ENCODE assay signal across 8 cellular contexts in genomic region chr17:14302421-14303099, GRCh38. TPM values are rescaled to one million over a fixed set of nuclear protein-coding genes. Genes with fewer than 3 reads are reported as not detected.
DNase-seq lines count a peak whose midpoint lies in the region; ATAC-seq and TF ChIP-seq lines count a peak whose summit lies in the region.

No MANE protein-coding gene starts in this region.

- intact Hi-C loops in Calu3 (cut with micrococcal nuclease; ENCODE audit: unreplicated experiment) (loop anchor here (1.0 to 10.0 kb wide), 5 partner anchors 230 to 872 kb away; no protein-coding TSS in a partner anchor), body of pancreas (cut with DNase I) (loop anchor here (5.0 kb wide), 1 partner anchor 625 kb away; no protein-coding TSS in a partner anchor)

- H3K27ac ChIP-seq in body of pancreas = peak overlapping the region in 1 of 4 donors; percentile 27

- peaks cover 13% of the 10 kb centered on the region for H3K36me3 Mint-ChIP-seq in Calu3 (ENCODE audit: insufficient read depth, unreplicated experiment)

- H3K4me3 Mint-ChIP-seq in Calu3 (ENCODE audit: low read depth, unreplicated experiment) = peak overlapping the region; percentile 0

- peaks cover 12% of the 10 kb centered on the region for H3K4me1 Mint-ChIP-seq in Calu3 (ENCODE audit: low read depth, unreplicated experiment)

- WGBS in body of pancreas, 2 donors = 0 to 1% methylated on average over 6 to 64 of the region's 64 CpGs

- ATAC-seq in GM21390 (IDR thresholded peaks at IDR 0.05; ENCODE audit: unreplicated experiment) = peak; percentile 54
- ATAC-seq in body of pancreas = peak; percentile 64

- TF ChIP-seq EP300 in Ishikawa (IDR thresholded peaks at IDR 0.05; ENCODE audit: borderline replicate concordance) = no peak

- peaks cover 0 to 36% of the 10 kb centered on the region in 2 donors for H3K27me3 ChIP-seq in body of pancreas
- peaks cover 85% of the 10 kb centered on the region for H3K27me3 ChIP-seq in iPS-15b (ENCODE audit: control insufficient read depth, insufficient read depth, low read length)

- H3K4me1 ChIP-seq in body of pancreas (peaks cover 60% of the 10 kb centered on the region), iPS-15b (ENCODE audit: control insufficient read depth, insufficient read depth, low read length) (peaks cover 27% of the 10 kb centered on the region)

- H3K27ac Mint-ChIP-seq in Calu3 (ENCODE audit: unreplicated experiment) = no peak overlapping the region

- peaks cover 47% of the 10 kb centered on the region for H3K27me3 Mint-ChIP-seq in Calu3 (ENCODE audit: unreplicated experiment)

- peak; percentile 88 for TF ChIP-seq CTCF in Calu3 (IDR thresholded peaks at IDR 0.05; ENCODE audit: unreplicated experiment)
- TF ChIP-seq CTCF in body of pancreas (IDR thresholded peaks at IDR 0.05) = peak; percentile 73 to 99 (median 96)

- no peaks in the 10 kb centered on the region for H3K9me3 Mint-ChIP-seq in Calu3 (ENCODE audit: low read depth, unreplicated experiment)

- peak overlapping the region; percentile 16 for H3K9ac ChIP-seq in iPS-15b (ENCODE audit: low read depth, low read length)

- H3K4me3 ChIP-seq in body of pancreas = peak overlapping the region; percentile 8 to 22
- peak overlapping the region; percentile 81 for H3K4me3 ChIP-seq in iPS-15b (ENCODE audit: low read depth, low read length)
- peak overlapping the region; percentile 93 for H3K4me3 ChIP-seq in skeletal muscle cell (ENCODE audit: low read depth, low read length)

- H3K9me3 ChIP-seq in body of pancreas (no peaks in the 10 kb centered on the region), iPS-15b (ENCODE audit: control insufficient read depth, insufficient read depth, low read length) (no peaks in the 10 kb centered on the region)

- no TSS peak for BruUV-seq in Calu3 (replicated peaks; lab: Mats Ljungman, UMichigan)

- peak in 2 of 3 donors; percentile 10 to 18 for TF ChIP-seq POLR2A in body of pancreas (IDR thresholded peaks at IDR 0.05)

- peak; percentile 21; the same call in 1 of the 2 replicates for TF ChIP-seq RAD21 in Ishikawa (IDR thresholded peaks at IDR 0.05; ENCODE audit: low read depth)

- DNase-seq in Calu3 = peak; percentile 82
- peak; percentile 80 for DNase-seq in T1000 (lab: John Stamatoyannopoulos, UW)
- DNase-seq in body of pancreas = peak; percentile 84 to 90 (median 86)
- no peak for DNase-seq in skeletal muscle cell (ENCODE audit: low read depth)
- no peak for DNase-seq in NCI-H2107 treated with DMSO at 0.1 percent for 48 hours (lab: John Stamatoyannopoulos, UW; ENCODE audit: unreplicated experiment)

- H3K36me3 ChIP-seq in body of pancreas (replicated peaks in 1 of 2; ENCODE audit: insufficient read depth in 1 of 2, low read depth in 2 of 2) = no peaks in the 10 kb centered on the region
- H3K36me3 ChIP-seq in iPS-15b (ENCODE audit: control insufficient read depth, insufficient read depth, low read length) = no peaks in the 10 kb centered on the region

- CTCF ChIA-PET in Calu3 (lab: Charles Lee) = interaction anchor here (0.5 to 2.1 kb wide), 3 partner anchors 704 to 725 kb away, joined by 3 to 7 read pairs (median 3); no protein-coding TSS in a partner anchor

TF ChIP-seq in Ishikawa, 13 proteins besides CTCF, POLR2A, EP300 and RAD21:
- no peak for TF ChIP-seq ZBTB7A (IDR thresholded peaks at IDR 0.05; ENCODE audit: low read depth)
- no peak for TF ChIP-seq MAX (IDR thresholded peaks at IDR 0.05)
- no peak for TF ChIP-seq TAF1 (IDR thresholded peaks at IDR 0.05; ENCODE audit: low read depth)
- TF ChIP-seq CEBPB (IDR thresholded peaks at IDR 0.05) = no peak
- TF ChIP-seq TCF12 (IDR thresholded peaks at IDR 0.05; ENCODE audit: low read depth) = no peak
- TF ChIP-seq USF1 (IDR thresholded peaks at IDR 0.05) = no peak
- TF ChIP-seq TEAD4 (IDR thresholded peaks at IDR 0.05) = no peak
- no peak for TF ChIP-seq EGR1 (IDR thresholded peaks at IDR 0.05)
- TF ChIP-seq REST (IDR thresholded peaks at IDR 0.05; ENCODE audit: low read depth) = no peak
- no peak for TF ChIP-seq CREB1 (IDR thresholded peaks at IDR 0.05; ENCODE audit: low read depth)
- no peak for TF ChIP-seq YY1 (IDR thresholded peaks at IDR 0.05; ENCODE audit: low read depth)
- no peak for TF ChIP-seq NFIC (IDR thresholded peaks at IDR 0.05)
- TF ChIP-seq FOXM1 (IDR thresholded peaks at IDR 0.05; ENCODE audit: borderline replicate concordance, low read depth) = no peak

RNA-seq across cellular contexts. Expression of gene HS3ST3B1, which starts 1.7 kb away (rescaled TPM):
- total RNA-seq in Calu3 (2022) = 0.78 and 0.80 TPM in 2 replicates
- total RNA-seq in body of pancreas = 1 to 10 TPM in 1 of 2 donors, under 1 TPM in 1; 0.99 to 1.6 TPM

Comparison
In these comparisons a context has a peak if more than half of its experiments do, and no peak if none do; other contexts are left out.
1. DNase-seq: peak in Calu3 (single experiment), T1000 (single experiment) and body of pancreas (4 of 4); none in skeletal muscle cell (single experiment) and NCI-H2107 treated with DMSO at 0.1 percent for 48 hours (single experiment).
2. H3K4me3 ChIP-seq: peak in every context shown above with its lines; median percentile 93 in skeletal muscle cell; 81 in iPS-15b; 15 in body of pancreas.